2 cellular contexts compared by ENCODE assay signal in genomic region chr2:215410932-215411285, GRCh38.
TF ChIP-seq lines count a peak whose summit lies in the region.

No MANE protein-coding gene starts in this region.

TF ChIP-seq in A549, 52 proteins besides CTCF, POLR2A, EP300 and RAD21 (continued from another document):
- TF ChIP-seq MAX (IDR thresholded peaks at IDR 0.05) (peak; percentile 45; the same call in 1 of the 2 replicates), FOSB (CRISPR knock-in tag; IDR thresholded peaks at IDR 0.05) (no peak), RNF2 (IDR thresholded peaks at IDR 0.05; ENCODE audit: borderline replicate concordance, low read depth) (no peak), MAZ (IDR thresholded peaks at IDR 0.05; ENCODE audit: borderline replicate concordance, low read depth, low read length) (no peak), BHLHE40 (IDR thresholded peaks at IDR 0.05; ENCODE audit: low read depth, low read length) (no peak), JUN (IDR thresholded peaks at IDR 0.05) (peak; percentile 53 to 82; a peak in 4 of 5 replicates), RCOR1 (IDR thresholded peaks at IDR 0.05; ENCODE audit: low read depth, low read length) (no peak), FOSL2 (IDR thresholded peaks at IDR 0.05) (peak; percentile 97), FOSL2 (CRISPR knock-in tag; IDR thresholded peaks at IDR 0.05) (peak; percentile 97), E2F6 (IDR thresholded peaks at IDR 0.05; ENCODE audit: borderline replicate concordance, low read depth) (no peak), PHF8 (IDR thresholded peaks at IDR 0.05; ENCODE audit: borderline replicate concordance, low read depth) (no peak), NPAS2 (CRISPR knock-in tag; IDR thresholded peaks at IDR 0.05; ENCODE audit: borderline replicate concordance) (no peak), GATA3 (IDR thresholded peaks at IDR 0.05; ENCODE audit: borderline replicate concordance) (peak; percentile 79), EHMT2 (IDR thresholded peaks at IDR 0.05; ENCODE audit: low read depth) (no peak), SMC3 (IDR thresholded peaks at IDR 0.05) (peak; percentile 27; the same call in 2 of the 3 replicates), JUNB (IDR thresholded peaks at IDR 0.05) (peak; percentile 97), BCL3 (IDR thresholded peaks at IDR 0.05) (peak; percentile 93; the same call in 1 of the 3 replicates), HDAC2 (IDR thresholded peaks at IDR 0.05) (no peak), RFX5 (IDR thresholded peaks at IDR 0.05) (no peak), ZC3H11A (IDR thresholded peaks at IDR 0.05) (no peak), HES2 (IDR thresholded peaks at IDR 0.05) (peak; percentile 56; the same call in 1 of the 2 replicates), CEBPB (IDR thresholded peaks at IDR 0.05) (peak; percentile 85 to 89)

TF ChIP-seq in HCT116, 20 proteins besides CTCF, POLR2A, EP300 and RAD21 (continued from another document):
- no peak for TF ChIP-seq REST (IDR thresholded peaks at IDR 0.05; ENCODE audit: low read depth)
- peak; percentile 58; the same call in 1 of the 2 replicates for TF ChIP-seq ATF3 (IDR thresholded peaks at IDR 0.05)
- no peak for TF ChIP-seq ELF1 (IDR thresholded peaks at IDR 0.05; ENCODE audit: borderline replicate concordance, low read depth)
- peak; percentile 100 for TF ChIP-seq JUND (IDR thresholded peaks at IDR 0.05)
- TF ChIP-seq ZBTB33 (IDR thresholded peaks at IDR 0.05; ENCODE audit: extremely low read depth, insufficient replicate concordance, low read length), result peak; percentile 82
- peak; percentile 43; the same call in 1 of the 2 replicates for TF ChIP-seq EGR1 (IDR thresholded peaks at IDR 0.05; ENCODE audit: low read depth)
- no peak for TF ChIP-seq EZH2phosphoT487 (IDR thresholded peaks at IDR 0.05; ENCODE audit: borderline replicate concordance)
- peak; percentile 50 for TF ChIP-seq MAX (IDR thresholded peaks at IDR 0.05)
- TF ChIP-seq SRF (IDR thresholded peaks at IDR 0.05; ENCODE audit: low read depth), result peak; percentile 84
- TF ChIP-seq FOSL1 (IDR thresholded peaks at IDR 0.05; ENCODE audit: low read depth), result peak; percentile 99
- TF ChIP-seq TCF7L2 (IDR thresholded peaks at IDR 0.05; ENCODE audit: borderline replicate concordance, extremely low read depth, insufficient read depth, insufficient read length), result peak; percentile 92
- TF ChIP-seq POLR2AphosphoS5 (IDR thresholded peaks at IDR 0.05; ENCODE audit: low read depth, low read length), result peak; percentile 62; the same call in 1 of the 2 replicates
- no peak for TF ChIP-seq EZH2 (IDR thresholded peaks at IDR 0.05)
- peak; percentile 17 for TF ChIP-seq YY1 (IDR thresholded peaks at IDR 0.05; ENCODE audit: extremely low read depth, insufficient replicate concordance, low read depth, low read length)
- TF ChIP-seq ZNF274 (IDR thresholded peaks at IDR 0.05; ENCODE audit: low read depth, low read length), result no peak
